ENCODE assay signal across 21 cellular contexts in genomic region chr17:40832840-40833239, GRCh38. TPM values are rescaled to one million over a fixed set of nuclear protein-coding genes. Genes with fewer than 3 reads are reported as not detected.
DNase-seq lines count a peak whose midpoint lies in the region; ATAC-seq, FAIRE-seq and TF ChIP-seq lines count a peak whose summit lies in the region.
"Had no signal": no experiment of that assay in that cellular context is flagged by ENCODE, and none has a peak within 500 bp of the region (broad histone marks: within the 10 kb centered on the region; RNA-seq: fewer than 3 reads in every experiment).

No MANE protein-coding gene starts in this region.

- H3K27ac Mint-ChIP-seq in WTC11 = no peak overlapping the region
- H3K27ac Mint-ChIP-seq: CD4-positive, alpha-beta T cell; HFFc6; T-cell had no signal

- no peak overlapping the region for H2BK12ac ChIP-seq in H1 (ENCODE audit: low read depth, low read length)

- peaks cover 0 to 12% (median 6%) of the 10 kb centered on the region in 11 experiments; a peak in 6 of 22 replicates for H3K9me3 ChIP-seq in BLaER1 treated with 17β-estradiol and CSF1 and Interleukin-3, amounts not matched to agents 10 nM and 100 nM (replicated peaks in 1 of 11)
- no peaks in the 10 kb centered on the region for H3K9me3 ChIP-seq in HUES48 (ENCODE audit: control insufficient read depth, insufficient read depth, low read length)
- no peaks in the 10 kb centered on the region for H3K9me3 ChIP-seq in H1 (ENCODE audit: insufficient read depth in 2 of 2, low read depth in 1 of 2, low read length in 1 of 2)
- H3K9me3 ChIP-seq: MG63, Peyer's patch had no signal

- H3K79me2 ChIP-seq in H1 (ENCODE audit: control insufficient read depth in 1 of 2, insufficient read depth in 2 of 2, low read length in 2 of 2) = no peaks in the 10 kb centered on the region

- peak overlapping the region in 2 of 10 experiments; percentile 0 to 6; a peak in 1 of 20 replicates for H3K4me3 ChIP-seq in BLaER1 treated with 17β-estradiol and CSF1 and Interleukin-3, amounts not matched to agents 10 nM and 100 nM
- peak overlapping the region; percentile 3; the same call in 1 of the 2 replicates for H3K4me3 ChIP-seq in HUES48 (ENCODE audit: low read depth, low read length)
- H3K4me3 ChIP-seq in H1 (ENCODE audit: extremely low read depth in 1 of 4, insufficient read depth in 2 of 4, low read depth in 3 of 4, low read length in 4 of 4) = no peak overlapping the region
- H3K4me3 ChIP-seq: MG63, Peyer's patch had no signal

- WGBS in H1 (ENCODE audit: extremely low coverage in 1 of 2, insufficient coverage in 1 of 2, insufficient read length in 1 of 2, insufficient replicate concordance in 2 of 2, low coverage in 1 of 2, low lambda C conversion rate in 2 of 2, missing lambda C conversion rate in 1 of 2), 2 experiments = 24% methylated on average over 3 of the region's 3 CpGs; no CpG with 5 or more reads in 1 of the 2 experiments

- no peak overlapping the region for H4K5ac ChIP-seq in H1 (ENCODE audit: insufficient read length, low read depth, low read length)

- 0 out of 22 replicates have a peak overlapping the region, but pooled peaks of 1 of the 11 experiments have one; percentile 18 for H3K9ac ChIP-seq in BLaER1 treated with 17β-estradiol and CSF1 and Interleukin-3, amounts not matched to agents 10 nM and 100 nM
- H3K9ac ChIP-seq in HUES48 (ENCODE audit: low read depth, low read length) = no peak overlapping the region
- no peak overlapping the region for H3K9ac ChIP-seq in H1 (replicated peaks in 1 of 4; ENCODE audit: extremely low read depth in 1 of 4, low read depth in 3 of 4, low read length in 3 of 4)
- H3K9ac ChIP-seq: KMS-11 had no signal

- ATAC-seq in WTC11 (no peak), GM21529 (IDR thresholded peaks at IDR 0.05; ENCODE audit: unreplicated experiment) (no peak)
- ATAC-seq: Right ventricle myocardium inferior, T-cell had no signal

- peak overlapping the region in 5 of 11 experiments; percentile 20 to 53 (median 36); a peak in 8 of 22 replicates for H3K27ac ChIP-seq in BLaER1 treated with 17β-estradiol and CSF1 and Interleukin-3, amounts not matched to agents 10 nM and 100 nM
- H3K27ac ChIP-seq in HUES48 (ENCODE audit: low read depth, low read length) (no peak overlapping the region), H1 (ENCODE audit: low read depth, low read length) (no peak overlapping the region)
- H3K27ac ChIP-seq: KMS-11, Peyer's patch had no signal

- peak overlapping the region; percentile 1 to 76 (median 59); a peak in 17 of 22 replicates for H3K4me2 ChIP-seq in BLaER1 treated with 17β-estradiol and CSF1 and Interleukin-3, amounts not matched to agents 10 nM and 100 nM
- H3K4me2 ChIP-seq in H1 (ENCODE audit: insufficient read depth in 1 of 2, low read depth in 2 of 2, low read length in 2 of 2) = peak overlapping the region in 1 of 2 experiments; percentile 28; a peak in 1 of 4 replicates
- H3K4me2 ChIP-seq: KMS-11 had no signal

- CTCF ChIA-PET in H1 (lab: Charles Lee; ENCODE audit: partially characterized antibody) = interaction anchor here (0.6 to 1.5 kb wide), 5 partner anchors 15 to 830 kb away, joined by 3 read pairs; no protein-coding TSS in a partner anchor
- CTCF ChIA-PET in WTC11 (lab: Charles Lee) = no interaction called here

- no peaks in the 10 kb centered on the region for H3K79me1 ChIP-seq in H1 (ENCODE audit: low read depth, low read length)

- H3K18ac ChIP-seq in H1 (ENCODE audit: extremely low read depth, low read length) = no peak overlapping the region

- no peaks in the 10 kb centered on the region for H3K27me3 ChIP-seq in BLaER1 treated with 17β-estradiol and CSF1 and Interleukin-3, amounts not matched to agents 10 nM and 100 nM
- H3K27me3 ChIP-seq in HUES48 (ENCODE audit: control insufficient read depth, insufficient read depth, low read length) = peaks cover 67% of the 10 kb centered on the region
- H3K27me3 ChIP-seq in H1 (replicated peaks in 1 of 4; ENCODE audit: control insufficient read depth in 3 of 4, extremely low read depth in 1 of 4, insufficient read depth in 3 of 4, low read length in 3 of 4) = peaks cover 3 to 27% (median 9%) of the 10 kb centered on the region in 4 experiments
- H3K27me3 ChIP-seq: MG63, Peyer's patch had no signal

- no peak for DNase-seq in H1 (ENCODE audit: low read depth in 1 of 2, low spot score in 2 of 2)
- no peak for DNase-seq in WTC11 (ENCODE audit: low spot score)
- no peak for DNase-seq in DMS79 (lab: John Stamatoyannopoulos, UW)
- DNase-seq: AML-193; Calu3; CD4-positive, alpha-beta T cell; GOT3; HFFc6; MG63; NCI-H1092; NCI-H146; NCI-H2081 treated with DMSO at 0.1 percent for 48 hours; NCI-H510A; Peyer's patch; T-cell had no signal

- H3K9me3 Mint-ChIP-seq in WTC11 = peaks cover 4% of the 10 kb centered on the region; the same call in 1 of the 2 replicates
- H3K9me3 Mint-ChIP-seq: CD4-positive, alpha-beta T cell; HFFc6 had no signal

- no peak overlapping the region for H3K4me3 Mint-ChIP-seq in WTC11
- H3K4me3 Mint-ChIP-seq: CD4-positive, alpha-beta T cell; HFFc6; T-cell had no signal

- no peak overlapping the region for H3K56ac ChIP-seq in H1 (replicated peaks; ENCODE audit: insufficient read length, low read depth, low read length)

- TF ChIP-seq POLR2A in H1 (IDR thresholded peaks at IDR 0.05; ENCODE audit: control extremely low read depth in 1 of 2, low read depth in 2 of 2, low read length in 2 of 2) = no peak

- H2BK5ac ChIP-seq in H1 (ENCODE audit: low read depth, low read length) = no peak overlapping the region

- no peaks in the 10 kb centered on the region for H4K20me1 ChIP-seq in BLaER1 treated with 17β-estradiol and CSF1 and Interleukin-3, amounts not matched to agents 10 nM and 100 nM
- H4K20me1 ChIP-seq in H1 (replicated peaks in 1 of 2; ENCODE audit: control insufficient read depth in 1 of 2, insufficient read depth in 2 of 2, low read length in 2 of 2) = peaks cover 0 to 2% of the 10 kb centered on the region in 2 experiments

- peaks cover 9 to 30% (median 14%) of the 10 kb centered on the region in 11 experiments; a peak in 17 of 22 replicates for H3K36me3 ChIP-seq in BLaER1 treated with 17β-estradiol and CSF1 and Interleukin-3, amounts not matched to agents 10 nM and 100 nM
- peaks cover 7% of the 10 kb centered on the region; the same call in 1 of the 2 replicates for H3K36me3 ChIP-seq in HUES48 (ENCODE audit: control insufficient read depth, insufficient read depth, low read length)
- no peaks in the 10 kb centered on the region for H3K36me3 ChIP-seq in H1 (ENCODE audit: control insufficient read depth in 2 of 4, insufficient read depth in 4 of 4, low read length in 3 of 4)

- no peak overlapping the region for H3K4ac ChIP-seq in H1 (replicated peaks; ENCODE audit: insufficient read length, low read depth, low read length)

- H3K4me1 Mint-ChIP-seq in WTC11 = peaks cover 5% of the 10 kb centered on the region

- H2BK120ac ChIP-seq in H1 (replicated peaks; ENCODE audit: low read depth, low read length) = no peak overlapping the region

- no peak overlapping the region for H3K23ac ChIP-seq in H1 (ENCODE audit: insufficient read length)

- H4K8ac ChIP-seq in H1 (ENCODE audit: extremely low read depth, insufficient read depth, low read length) = no peak overlapping the region

- peaks cover 9 to 28% (median 19%) of the 10 kb centered on the region in 10 experiments; a peak in 19 of 20 replicates for H3K4me1 ChIP-seq in BLaER1 treated with 17β-estradiol and CSF1 and Interleukin-3, amounts not matched to agents 10 nM and 100 nM
- peaks cover 11% of the 10 kb centered on the region for H3K4me1 ChIP-seq in HUES48 (ENCODE audit: control insufficient read depth, insufficient read depth, low read length)
- peaks cover 0 to 3% (median 0%) of the 10 kb centered on the region in 4 experiments; a peak in 1 of 7 replicates for H3K4me1 ChIP-seq in H1 (replicated peaks in 1 of 4; ENCODE audit: control insufficient read depth in 3 of 4, insufficient read depth in 4 of 4, low read length in 3 of 4)
- H3K4me1 ChIP-seq: Peyer's patch had no signal

- H3K23me2 ChIP-seq in H1 (ENCODE audit: low read depth, low read length) = no peaks in the 10 kb centered on the region

- peak; percentile 48 for FAIRE-seq in H1 (lab: Jason Lieb, UNC)
- FAIRE-seq: G401.6 had no signal

- no peak overlapping the region for H4K91ac ChIP-seq in H1 (replicated peaks; ENCODE audit: insufficient read length, low read length)

- peaks cover 91% of the 10 kb centered on the region for H3K27me3 Mint-ChIP-seq in WTC11 (ENCODE audit: low read depth)
- H3K27me3 Mint-ChIP-seq: CD4-positive, alpha-beta T cell; T-cell had no signal

- H3K36me3 Mint-ChIP-seq in WTC11 = peaks cover 4% of the 10 kb centered on the region; the same call in 1 of the 2 replicates

- TF ChIP-seq CTCF in H1 (IDR thresholded peaks at IDR 0.05; ENCODE audit: control extremely low read depth in 1 of 3, insufficient read depth in 1 of 3, low read depth in 1 of 3, low read length in 3 of 3) = no peak
- TF ChIP-seq CTCF in WTC11 (IDR thresholded peaks at IDR 0.05) = no peak

- H2BK15ac ChIP-seq in H1 (ENCODE audit: low read length) = no peak overlapping the region

- TF ChIP-seq RAD21 in H1 (IDR thresholded peaks at IDR 0.05 in 1 of 2, conservative IDR thresholded peaks at IDR 0.05 in 1 of 2; ENCODE audit: low read depth in 2 of 2, low read length in 2 of 2) = no peak

- TF ChIP-seq EP300 in H1 (IDR thresholded peaks at IDR 0.05; ENCODE audit: borderline replicate concordance in 1 of 2, low read depth in 2 of 2, low read length in 2 of 2) = no peak

- no peak overlapping the region for H2BK20ac ChIP-seq in H1 (ENCODE audit: low read length)

- no peak overlapping the region for H3K14ac ChIP-seq in H1 (ENCODE audit: insufficient read length)

- no peak overlapping the region for H2AK5ac ChIP-seq in H1 (ENCODE audit: low read depth, low read length)

- POLR2A ChIA-PET in H1 (lab: Charles Lee; ENCODE audit: partially characterized antibody) = interaction anchor here (1.0 kb wide), 1 partner anchor 14 kb away, joined by 5 read pairs; no protein-coding TSS in a partner anchor
- POLR2A ChIA-PET in WTC11 (lab: Charles Lee) = no interaction called here

- no peak overlapping the region for H2AFZ ChIP-seq in H1 (ENCODE audit: low read length)

RNA-seq across cellular contexts. Expression of gene KRT10, which starts 10.4 kb away (rescaled TPM):
- total RNA-seq in H1 (2021; fragmentation: NEBNext Ultra II Directional; extraction: Animal tissue kit (Norgen Biotek cat#: 25700)) = 31.3 and 39.4 TPM in 2 replicates
- 2.4 and 3.5 TPM in 2 replicates for polyA plus RNA-seq in H1 (2011; rRNA removed)
- polyA plus RNA-seq in H1 (2011; cell fraction: cytosol; rRNA removed) = 8.6 TPM
- polyA plus RNA-seq in H1 (2011; cell fraction: nucleus; rRNA removed) = 2.2 TPM
- 12.7 to 29.4 TPM (median 13.8 TPM) in 4 replicates for polyA plus RNA-seq in H1 (2012, experiment 1 of 2)
- 2.2 TPM for polyA plus RNA-seq in H1 (2012, experiment 2 of 2)
- polyA plus RNA-seq in H1 (2013, experiment 1 of 2) = 33.7 TPM
- 34.7 TPM for polyA plus RNA-seq in H1 (2013, experiment 2 of 2)
- 0.06 and 0.41 TPM in 2 replicates for polyA minus RNA-seq in H1 (2011; rRNA and poly(A)+ RNA removed)
- 1.0 TPM for polyA minus RNA-seq in H1 (2011; cell fraction: cytosol; rRNA and poly(A)+ RNA removed)
- 0.70 TPM for polyA minus RNA-seq in H1 (2011; cell fraction: nucleus; rRNA and poly(A)+ RNA removed)
- total RNA-seq in WTC11 (2021) = 23.2 to 27.6 TPM (median 24.2 TPM) in 3 replicates

RNA-seq across cellular contexts. Expression of gene KRT28, which starts 33.1 kb away (rescaled TPM):
- not detected in 2 replicates for total RNA-seq in H1 (2021; fragmentation: NEBNext Ultra II Directional; extraction: Animal tissue kit (Norgen Biotek cat#: 25700))
- polyA plus RNA-seq in H1 (2011; rRNA removed) = not detected in 2 replicates
- not detected for polyA plus RNA-seq in H1 (2011; cell fraction: cytosol; rRNA removed)
- not detected for polyA plus RNA-seq in H1 (2011; cell fraction: nucleus; rRNA removed)
- not detected in 4 replicates for polyA plus RNA-seq in H1 (2012, experiment 1 of 2)
- not detected for polyA plus RNA-seq in H1 (2012, experiment 2 of 2)
- not detected for polyA plus RNA-seq in H1 (2013, experiment 1 of 2)
- polyA plus RNA-seq in H1 (2013, experiment 2 of 2) = not detected
- polyA minus RNA-seq in H1 (2011; rRNA and poly(A)+ RNA removed) = not detected in 2 replicates
- polyA minus RNA-seq in H1 (2011; cell fraction: cytosol; rRNA and poly(A)+ RNA removed) = not detected
- not detected for polyA minus RNA-seq in H1 (2011; cell fraction: nucleus; rRNA and poly(A)+ RNA removed)
- not detected in 3 replicates for total RNA-seq in WTC11 (2021)
- total RNA-seq: Calu3; CD4-positive, alpha-beta T cell; HFFc6; Right ventricle myocardium inferior; T-cell had no signal

RNA-seq across cellular contexts. Expression of gene KRT12, which starts 34.2 kb away (rescaled TPM):
- total RNA-seq in H1 (2021; fragmentation: NEBNext Ultra II Directional; extraction: Animal tissue kit (Norgen Biotek cat#: 25700)) = not detected in 2 replicates
- polyA plus RNA-seq in H1 (2011; rRNA removed) = 0.03 TPM in 1 of 2 replicates, not detected in the other
- polyA plus RNA-seq in H1 (2011; cell fraction: cytosol; rRNA removed) = not detected
- polyA plus RNA-seq in H1 (2011; cell fraction: nucleus; rRNA removed) = not detected
- not detected in 4 replicates for polyA plus RNA-seq in H1 (2012, experiment 1 of 2)
- not detected for polyA plus RNA-seq in H1 (2012, experiment 2 of 2)
- polyA plus RNA-seq in H1 (2013, experiment 1 of 2) = not detected
- polyA plus RNA-seq in H1 (2013, experiment 2 of 2) = not detected
- not detected in 2 replicates for polyA minus RNA-seq in H1 (2011; rRNA and poly(A)+ RNA removed)
- not detected for polyA minus RNA-seq in H1 (2011; cell fraction: cytosol; rRNA and poly(A)+ RNA removed)
- not detected for polyA minus RNA-seq in H1 (2011; cell fraction: nucleus; rRNA and poly(A)+ RNA removed)
- not detected in 3 replicates for total RNA-seq in WTC11 (2021)
- total RNA-seq: CD4-positive, alpha-beta T cell; HFFc6; Right ventricle myocardium inferior had no signal

RNA-seq across cellular contexts. Expression of gene KRT27, which starts 50.5 kb away (rescaled TPM):
- total RNA-seq in H1 (2021; fragmentation: NEBNext Ultra II Directional; extraction: Animal tissue kit (Norgen Biotek cat#: 25700)) = not detected in 2 replicates
- not detected in 2 replicates for polyA plus RNA-seq in H1 (2011; rRNA removed)
- polyA plus RNA-seq in H1 (2011; cell fraction: cytosol; rRNA removed) = not detected
- polyA plus RNA-seq in H1 (2011; cell fraction: nucleus; rRNA removed) = not detected
- not detected in 4 replicates for polyA plus RNA-seq in H1 (2012, experiment 1 of 2)
- polyA plus RNA-seq in H1 (2012, experiment 2 of 2) = not detected
- not detected for polyA plus RNA-seq in H1 (2013, experiment 1 of 2)
- not detected for polyA plus RNA-seq in H1 (2013, experiment 2 of 2)
- not detected in 2 replicates for polyA minus RNA-seq in H1 (2011; rRNA and poly(A)+ RNA removed)
- not detected for polyA minus RNA-seq in H1 (2011; cell fraction: cytosol; rRNA and poly(A)+ RNA removed)
- not detected for polyA minus RNA-seq in H1 (2011; cell fraction: nucleus; rRNA and poly(A)+ RNA removed)
- total RNA-seq in WTC11 (2021) = not detected in 3 replicates
- total RNA-seq: Calu3; CD4-positive, alpha-beta T cell; HFFc6; Peyer's patch; Right ventricle myocardium inferior; T-cell had no signal

RNA-seq across cellular contexts. Expression of gene KRT20, which starts 52.2 kb away (rescaled TPM):
- total RNA-seq in H1 (2021; fragmentation: NEBNext Ultra II Directional; extraction: Animal tissue kit (Norgen Biotek cat#: 25700)) = not detected in 2 replicates
- polyA plus RNA-seq in H1 (2011; rRNA removed) = not detected in 2 replicates
- not detected for polyA plus RNA-seq in H1 (2011; cell fraction: cytosol; rRNA removed)
- polyA plus RNA-seq in H1 (2011; cell fraction: nucleus; rRNA removed) = not detected
- not detected in 4 replicates for polyA plus RNA-seq in H1 (2012, experiment 1 of 2)
- polyA plus RNA-seq in H1 (2012, experiment 2 of 2) = not detected
- polyA plus RNA-seq in H1 (2013, experiment 1 of 2) = not detected
- polyA plus RNA-seq in H1 (2013, experiment 2 of 2) = not detected
- not detected in 2 replicates for polyA minus RNA-seq in H1 (2011; rRNA and poly(A)+ RNA removed)
- polyA minus RNA-seq in H1 (2011; cell fraction: cytosol; rRNA and poly(A)+ RNA removed) = not detected
- polyA minus RNA-seq in H1 (2011; cell fraction: nucleus; rRNA and poly(A)+ RNA removed) = not detected
- 0.21 to 0.42 TPM (median 0.30 TPM) in 3 replicates for total RNA-seq in WTC11 (2021)
- total RNA-seq: CD4-positive, alpha-beta T cell; HFFc6; Right ventricle myocardium inferior had no signal
